In genomic region chr14:89891055-89891454, GRCh38 we compare ENCODE assay signal across 23 cellular contexts.
"Had no signal": no experiment of that assay in that cellular context is flagged by ENCODE, and none has a peak within 500 bp of the region (broad histone marks: within the 10 kb centered on the region; RNA-seq: fewer than 3 reads in every experiment).

No MANE protein-coding gene starts in this region.

- H3K27me3 ChIP-seq: dorsolateral prefrontal cortex, esophagus muscularis mucosa, foreskin keratinocyte, gastroesophageal sphincter, heart left ventricle, hepatocyte had no signal

- ATAC-seq: foreskin keratinocyte, gastroesophageal sphincter, heart left ventricle, left colon, left lobe of liver, lower lobe of right lung, mucosa of descending colon had no signal

- DNase-seq: dermis blood vessel endothelial cell; dorsolateral prefrontal cortex; effector CD4-positive, alpha-beta T cell; effector memory CD4-positive, alpha-beta T cell; foreskin keratinocyte; heart left ventricle; hypothalamus; immature natural killer cell; islet precursor cell; kidney; kidney glomerular epithelial cell; left colon; left ventricle myocardium inferior; lower lobe of right lung; mesenchymal stem cell; mucosa of descending colon had no signal

- H3K9me3 ChIP-seq: esophagus muscularis mucosa, gastroesophageal sphincter, lower lobe of right lung, mucosa of descending colon had no signal

- FAIRE-seq: colon, frontal cortex, kidney had no signal

- H3K36me3 ChIP-seq: esophagus muscularis mucosa, gastroesophageal sphincter, heart left ventricle, left ventricle myocardium inferior, lower lobe of right lung had no signal

- H3K4me3 ChIP-seq: coronary artery, dorsolateral prefrontal cortex, esophagus muscularis mucosa, gastroesophageal sphincter, heart left ventricle, hepatocyte, left ventricle myocardium inferior, lower lobe of right lung, mucosa of descending colon had no signal

- H3K4me1 ChIP-seq: esophagus muscularis mucosa, foreskin keratinocyte, gastroesophageal sphincter, heart left ventricle, left ventricle myocardium inferior, lower lobe of right lung had no signal

- H3K27ac ChIP-seq: coronary artery, dorsolateral prefrontal cortex, esophagus muscularis mucosa, foreskin keratinocyte, gastroesophageal sphincter, heart left ventricle, hepatocyte, left ventricle myocardium inferior, lower lobe of right lung had no signal
